15 cellular contexts compared by ENCODE assay signal in genomic region chr5:914612-915011, GRCh38.
"Had no signal": no experiment of that assay in that cellular context is flagged by ENCODE, and none has a peak within 500 bp of the region (broad histone marks: within the 10 kb centered on the region; RNA-seq: fewer than 3 reads in every experiment).

No MANE protein-coding gene starts in this region.

- ATAC-seq: effector memory CD8-positive, alpha-beta T cell; foreskin keratinocyte had no signal

- H3K4me1 Mint-ChIP-seq: naive B cell, nephron had no signal

- H3K9me3 Mint-ChIP-seq: dendritic cell treated with granulocyte-macrophage colony-stimulating factor and Interleukin-4, amounts not matched to agents 40 ng/mL and 50 ng/mL, for 4 days; effector memory CD8-positive, alpha-beta T cell; naive B cell; nephron had no signal

- FAIRE-seq: endothelial cell of umbilical vein had no signal

- DNase-seq: effector memory CD8-positive, alpha-beta T cell; erythroblast; foreskin keratinocyte; mesendoderm; naive B cell; sigmoid colon; stimulated activated CD4-positive, alpha-beta T cell treated with anti-CD3 and anti-CD28 coated beads, Interleukin-2, amount 100 ng/mL, for 24 hours; stimulated activated CD4-positive, alpha-beta T cell treated with anti-CD3 and anti-CD28 coated beads, Interleukin-4, amount 100 ng/mL, for 4 hours; stimulated activated naive CD4-positive, alpha-beta T cell; stomach; substantia nigra; transverse colon had no signal

- H3K4me3 Mint-ChIP-seq: dendritic cell treated with granulocyte-macrophage colony-stimulating factor and Interleukin-4, amounts not matched to agents 40 ng/mL and 50 ng/mL, for 4 days; effector memory CD8-positive, alpha-beta T cell; naive B cell; nephron had no signal

- H3K27me3 Mint-ChIP-seq: dendritic cell treated with granulocyte-macrophage colony-stimulating factor and Interleukin-4, amounts not matched to agents 40 ng/mL and 50 ng/mL, for 4 days; effector memory CD8-positive, alpha-beta T cell; naive B cell had no signal

- H3K27ac Mint-ChIP-seq: dendritic cell treated with granulocyte-macrophage colony-stimulating factor and Interleukin-4, amounts not matched to agents 40 ng/mL and 50 ng/mL, for 4 days; naive B cell; nephron had no signal
